In the genomic region with DNA sequence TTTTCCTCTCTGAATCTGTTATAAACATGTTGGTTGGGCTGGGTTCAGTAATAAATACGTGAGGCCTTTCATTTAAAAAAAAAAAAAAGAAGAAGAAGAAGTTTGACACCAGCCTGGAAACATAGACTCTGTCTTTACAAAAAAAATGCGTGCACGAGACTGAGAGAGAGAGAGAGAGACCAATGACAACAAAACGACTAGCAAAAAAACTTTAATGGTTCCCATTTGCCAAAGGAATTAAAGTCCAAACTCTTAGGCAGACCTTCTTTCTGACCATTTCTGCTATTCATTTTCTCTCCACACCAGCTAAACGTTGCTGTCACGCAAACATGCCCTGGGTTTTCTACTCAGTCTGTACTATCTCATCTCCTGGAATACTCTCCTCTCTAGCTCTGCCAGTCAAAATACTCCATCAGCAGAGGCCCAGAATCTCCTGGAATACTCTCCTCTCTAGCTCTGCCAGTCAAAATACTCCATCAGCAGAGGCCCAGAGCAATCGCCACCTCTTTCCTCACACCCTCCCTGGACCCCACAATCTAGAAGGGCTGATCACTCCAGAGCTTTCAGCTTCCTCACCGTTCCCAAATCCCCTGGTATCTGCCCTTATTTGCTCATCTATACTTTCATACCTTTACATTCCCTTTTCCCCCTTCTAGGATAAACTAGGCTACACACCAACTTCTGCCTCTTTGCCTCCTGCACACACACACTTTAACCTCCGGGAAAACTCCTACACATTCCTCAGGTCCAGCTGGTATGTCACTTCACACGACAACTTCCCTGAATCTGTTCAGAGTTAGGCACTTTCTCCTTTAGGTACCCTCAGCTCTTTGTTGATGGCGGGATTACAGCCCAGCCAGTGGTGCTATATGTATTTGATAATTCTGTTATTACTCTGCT, we compare ENCODE assay signal across 1 cellular context.
TF ChIP-seq lines count a peak whose summit lies in the region.

No MANE protein-coding gene starts in this region.

TF ChIP-seq in GM23338, 12 proteins besides CTCF, POLR2A, EP300 and RAD21 (continued from another document):
- TF ChIP-seq, protein P1, sequence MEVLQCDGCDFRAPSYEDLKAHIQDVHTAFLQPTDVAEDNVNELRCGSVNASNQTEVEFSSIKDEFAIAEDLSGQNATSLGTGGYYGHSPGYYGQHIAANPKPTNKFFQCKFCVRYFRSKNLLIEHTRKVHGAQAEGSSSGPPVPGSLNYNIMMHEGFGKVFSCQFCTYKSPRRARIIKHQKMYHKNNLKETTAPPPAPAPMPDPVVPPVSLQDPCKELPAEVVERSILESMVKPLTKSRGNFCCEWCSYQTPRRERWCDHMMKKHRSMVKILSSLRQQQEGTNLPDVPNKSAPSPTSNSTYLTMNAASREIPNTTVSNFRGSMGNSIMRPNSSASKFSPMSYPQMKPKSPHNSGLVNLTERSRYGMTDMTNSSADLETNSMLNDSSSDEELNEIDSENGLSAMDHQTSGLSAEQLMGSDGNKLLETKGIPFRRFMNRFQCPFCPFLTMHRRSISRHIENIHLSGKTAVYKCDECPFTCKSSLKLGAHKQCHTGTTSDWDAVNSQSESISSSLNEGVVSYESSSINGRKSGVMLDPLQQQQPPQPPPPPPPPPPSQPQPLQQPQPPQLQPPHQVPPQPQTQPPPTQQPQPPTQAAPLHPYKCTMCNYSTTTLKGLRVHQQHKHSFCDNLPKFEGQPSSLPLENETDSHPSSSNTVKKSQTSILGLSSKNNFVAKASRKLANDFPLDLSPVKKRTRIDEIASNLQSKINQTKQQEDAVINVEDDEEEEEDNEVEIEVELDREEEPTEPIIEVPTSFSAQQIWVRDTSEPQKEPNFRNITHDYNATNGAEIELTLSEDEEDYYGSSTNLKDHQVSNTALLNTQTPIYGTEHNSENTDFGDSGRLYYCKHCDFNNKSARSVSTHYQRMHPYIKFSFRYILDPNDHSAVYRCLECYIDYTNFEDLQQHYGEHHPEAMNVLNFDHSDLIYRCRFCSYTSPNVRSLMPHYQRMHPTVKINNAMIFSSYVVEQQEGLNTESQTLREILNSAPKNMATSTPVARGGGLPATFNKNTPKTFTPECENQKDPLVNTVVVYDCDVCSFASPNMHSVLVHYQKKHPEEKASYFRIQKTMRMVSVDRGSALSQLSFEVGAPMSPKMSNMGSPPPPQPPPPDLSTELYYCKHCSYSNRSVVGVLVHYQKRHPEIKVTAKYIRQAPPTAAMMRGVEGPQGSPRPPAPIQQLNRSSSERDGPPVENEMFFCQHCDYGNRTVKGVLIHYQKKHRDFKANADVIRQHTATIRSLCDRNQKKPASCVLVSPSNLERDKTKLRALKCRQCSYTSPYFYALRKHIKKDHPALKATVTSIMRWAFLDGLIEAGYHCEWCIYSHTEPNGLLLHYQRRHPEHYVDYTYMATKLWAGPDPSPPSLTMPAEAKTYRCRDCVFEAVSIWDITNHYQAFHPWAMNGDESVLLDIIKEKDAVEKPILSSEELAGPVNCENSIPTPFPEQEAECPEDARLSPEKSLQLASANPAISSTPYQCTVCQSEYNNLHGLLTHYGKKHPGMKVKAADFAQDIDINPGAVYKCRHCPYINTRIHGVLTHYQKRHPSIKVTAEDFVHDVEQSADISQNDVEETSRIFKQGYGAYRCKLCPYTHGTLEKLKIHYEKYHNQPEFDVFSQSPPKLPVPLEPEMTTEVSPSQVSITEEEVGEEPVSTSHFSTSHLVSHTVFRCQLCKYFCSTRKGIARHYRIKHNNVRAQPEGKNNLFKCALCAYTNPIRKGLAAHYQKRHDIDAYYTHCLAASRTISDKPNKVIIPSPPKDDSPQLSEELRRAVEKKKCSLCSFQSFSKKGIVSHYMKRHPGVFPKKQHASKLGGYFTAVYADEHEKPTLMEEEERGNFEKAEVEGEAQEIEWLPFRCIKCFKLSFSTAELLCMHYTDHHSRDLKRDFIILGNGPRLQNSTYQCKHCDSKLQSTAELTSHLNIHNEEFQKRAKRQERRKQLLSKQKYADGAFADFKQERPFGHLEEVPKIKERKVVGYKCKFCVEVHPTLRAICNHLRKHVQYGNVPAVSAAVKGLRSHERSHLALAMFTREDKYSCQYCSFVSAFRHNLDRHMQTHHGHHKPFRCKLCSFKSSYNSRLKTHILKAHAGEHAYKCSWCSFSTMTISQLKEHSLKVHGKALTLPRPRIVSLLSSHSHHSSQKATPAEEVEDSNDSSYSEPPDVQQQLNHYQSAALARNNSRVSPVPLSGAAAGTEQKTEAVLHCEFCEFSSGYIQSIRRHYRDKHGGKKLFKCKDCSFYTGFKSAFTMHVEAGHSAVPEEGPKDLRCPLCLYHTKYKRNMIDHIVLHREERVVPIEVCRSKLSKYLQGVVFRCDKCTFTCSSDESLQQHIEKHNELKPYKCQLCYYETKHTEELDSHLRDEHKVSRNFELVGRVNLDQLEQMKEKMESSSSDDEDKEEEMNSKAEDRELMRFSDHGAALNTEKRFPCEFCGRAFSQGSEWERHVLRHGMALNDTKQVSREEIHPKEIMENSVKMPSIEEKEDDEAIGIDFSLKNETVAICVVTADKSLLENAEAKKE (CRISPR knock-in tag; IDR thresholded peaks at IDR 0.05), result no peak
- TF ChIP-seq STAT1 (IDR thresholded peaks at IDR 0.05; ENCODE audit: unreplicated experiment), result no peak
- TF ChIP-seq, protein P2, sequence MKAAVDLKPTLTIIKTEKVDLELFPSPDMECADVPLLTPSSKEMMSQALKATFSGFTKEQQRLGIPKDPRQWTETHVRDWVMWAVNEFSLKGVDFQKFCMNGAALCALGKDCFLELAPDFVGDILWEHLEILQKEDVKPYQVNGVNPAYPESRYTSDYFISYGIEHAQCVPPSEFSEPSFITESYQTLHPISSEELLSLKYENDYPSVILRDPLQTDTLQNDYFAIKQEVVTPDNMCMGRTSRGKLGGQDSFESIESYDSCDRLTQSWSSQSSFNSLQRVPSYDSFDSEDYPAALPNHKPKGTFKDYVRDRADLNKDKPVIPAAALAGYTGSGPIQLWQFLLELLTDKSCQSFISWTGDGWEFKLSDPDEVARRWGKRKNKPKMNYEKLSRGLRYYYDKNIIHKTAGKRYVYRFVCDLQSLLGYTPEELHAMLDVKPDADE (IDR thresholded peaks at IDR 0.05), result no peak
- no peak for TF ChIP-seq ZNF114 (CRISPR knock-in tag; IDR thresholded peaks at IDR 0.05)
